In genomic region chr15:42735382-42736165, GRCh38 we compare ENCODE assay signal across 8 cellular contexts. TPM values are rescaled to one million over a fixed set of nuclear protein-coding genes. Genes with fewer than 3 reads are reported as not detected.
A peak's percentile ranks its signal among the peaks of the same experiment; 100 is the strongest.
DNase-seq lines count a peak whose midpoint lies in the region; ATAC-seq, FAIRE-seq and TF ChIP-seq lines count a peak whose summit lies in the region.

No MANE protein-coding gene starts in this region.

- H3K9me3 ChIP-seq in A549: no peaks in the 10 kb centered on the region
- no peaks in the 10 kb centered on the region for H3K9me3 ChIP-seq in HUES48 (ENCODE audit: control insufficient read depth, insufficient read depth, low read length)
- no peaks in the 10 kb centered on the region for H3K9me3 ChIP-seq in mucosa of rectum (ENCODE audit: control insufficient read depth in 2 of 2, low read length in 2 of 2)

- no peak for TF ChIP-seq RAD21 in A549 (conservative IDR thresholded peaks at IDR 0.05 in 1 of 2, IDR thresholded peaks at IDR 0.05 in 1 of 2)

- DNase-seq in A549 (ENCODE audit: low read depth in 1 of 2, low spot score in 1 of 2): no peak
- DNase-seq in bronchial epithelial cell (ENCODE audit: low read depth): no peak
- DNase-seq in kidney glomerular epithelial cell (lab: John Stamatoyannopoulos, UW): no peak
- no peak for DNase-seq in SIG-M5 (lab: John Stamatoyannopoulos, UW)

- TF ChIP-seq EP300 in A549 (IDR thresholded peaks at IDR 0.05): no peak

- no peak for TF ChIP-seq CTCF in A549 (IDR thresholded peaks at IDR 0.05)
- TF ChIP-seq CTCF in bronchial epithelial cell (IDR thresholded peaks at IDR 0.05; ENCODE audit: insufficient read depth, low read length, severe bottlenecking): no peak

- H3K36me3 ChIP-seq in HUES48 (ENCODE audit: control insufficient read depth, insufficient read depth, low read length) (peaks cover 48% of the 10 kb centered on the region), bronchial epithelial cell (ENCODE audit: control insufficient read depth, insufficient read depth, low read length) (peaks cover 15% of the 10 kb centered on the region), mucosa of rectum (ENCODE audit: control insufficient read depth in 2 of 2, insufficient read depth in 2 of 2, low read length in 2 of 2) (peaks cover 34 to 36% of the 10 kb centered on the region in 2 donors)

- peak overlapping the region; percentile 97 for H3K4me2 ChIP-seq in A549

- no peak for FAIRE-seq in A549 (lab: Jason Lieb, UNC)
- no peak for FAIRE-seq in bronchial epithelial cell (lab: Jason Lieb, UNC)

- peak overlapping the region in 1 of 2 experiments; percentile 92; a peak in 4 of 6 replicates for H3K27ac ChIP-seq in A549
- H3K27ac ChIP-seq in HUES48 (ENCODE audit: low read depth, low read length): no peak overlapping the region
- H3K27ac ChIP-seq in mucosa of rectum (ENCODE audit: low read depth in 2 of 2, low read length in 2 of 2): no peak overlapping the region

- CTCF ChIA-PET in A549 (lab: Yijun Ruan, JAX): interaction anchor here (1.0 to 3.8 kb wide), 3 partner anchors 20 to 191 kb away, joined by 3 to 39 read pairs (median 4); no protein-coding TSS in a partner anchor

- peak overlapping the region; percentile 99 for H3K4me3 ChIP-seq in A549
- H3K4me3 ChIP-seq in HUES48 (ENCODE audit: low read depth, low read length): peak overlapping the region; percentile 72
- peak overlapping the region; percentile 79 for H3K4me3 ChIP-seq in bronchial epithelial cell (ENCODE audit: low read depth, low read length)
- peak overlapping the region; percentile 82 to 96 for H3K4me3 ChIP-seq in mucosa of rectum (ENCODE audit: low read length in 2 of 2)

- ATAC-seq in A549: no peak
- no peak for ATAC-seq in GM19463 (IDR thresholded peaks at IDR 0.05; ENCODE audit: unreplicated experiment)
- no peak for ATAC-seq in GM21515 (IDR thresholded peaks at IDR 0.05; ENCODE audit: unreplicated experiment)

- 97% methylated on average over 18 of the region's 19 CpGs for WGBS in A549 (ENCODE audit: missing lambda C conversion rate)

- no peak for TF ChIP-seq POLR2A in A549 (IDR thresholded peaks at IDR 0.05; ENCODE audit: low read length)

- H3K4me1 ChIP-seq in A549 (peaks cover 10% of the 10 kb centered on the region), HUES48 (ENCODE audit: control insufficient read depth, insufficient read depth, low read length) (peaks cover 3% of the 10 kb centered on the region; the same call in 1 of the 2 replicates), mucosa of rectum (ENCODE audit: control insufficient read depth in 2 of 2, insufficient read depth in 2 of 2, low read length in 2 of 2) (peaks cover 7 to 15% of the 10 kb centered on the region in 2 donors)

- H3K9ac ChIP-seq in HUES48 (ENCODE audit: low read depth, low read length) (no peak overlapping the region), mucosa of rectum (ENCODE audit: low read depth in 1 of 2, low read length in 2 of 2) (peak overlapping the region in 1 of 2 donors; percentile 92)

- POLR2A ChIA-PET in A549 (lab: Yijun Ruan, JAX): no interaction called here

- no peaks in the 10 kb centered on the region; the same call in 1 of the 2 replicates for H3K27me3 ChIP-seq in HUES48 (ENCODE audit: control insufficient read depth, insufficient read depth, low read length)
- H3K27me3 ChIP-seq in bronchial epithelial cell (ENCODE audit: control insufficient read depth, insufficient read depth, low read length): no peaks in the 10 kb centered on the region
- no peaks in the 10 kb centered on the region for H3K27me3 ChIP-seq in mucosa of rectum (ENCODE audit: control insufficient read depth in 2 of 2, insufficient read depth in 2 of 2, low read length in 2 of 2)

TF ChIP-seq in A549, 52 proteins besides CTCF, POLR2A, EP300 and RAD21:
- no peak for TF ChIP-seq NFE2L2 (conservative IDR thresholded peaks at IDR 0.05; ENCODE audit: low read length)
- no peak for TF ChIP-seq BCL3 (IDR thresholded peaks at IDR 0.05)
- TF ChIP-seq NR3C1 (IDR thresholded peaks at IDR 0.05): no peak
- TF ChIP-seq CEBPB (IDR thresholded peaks at IDR 0.05): no peak

RNA-seq across cellular contexts. Expression of gene CDAN1, which starts 1.4 kb away (rescaled TPM):
- polyA plus RNA-seq in A549 (2011; rRNA removed) (2.9 and 4.0 TPM in 2 replicates), A549 (2017; fragmentation: RNase III; extraction: RNeasy Plus Mini Kit Qiagen cat#74134 plus additional on column Dnase treatment) (6.9 to 7.7 TPM (median 7.5 TPM) in 3 replicates)
- polyA plus RNA-seq in A549 (2012; cell fraction: cytosol; rRNA removed): 3.6 and 4.5 TPM in 2 replicates
- polyA plus RNA-seq in A549 (2012; cell fraction: nucleus; rRNA removed): 9.9 and 10.4 TPM in 2 replicates
- 4.6 and 4.8 TPM in 2 replicates for polyA minus RNA-seq in A549 (2011; rRNA and poly(A)+ RNA removed)
- 8.7 and 9.0 TPM in 2 replicates for total RNA-seq in bronchial epithelial cell
